ENCODE assay signal across 15 cellular contexts in genomic region chr1:5728956-5729355, GRCh38.
"Had no signal": no experiment of that assay in that cellular context is flagged by ENCODE, and none has a peak within 500 bp of the region (broad histone marks: within the 10 kb centered on the region; RNA-seq: fewer than 3 reads in every experiment).

No MANE protein-coding gene starts in this region.

- H3K27ac ChIP-seq: heart left ventricle, pancreas, psoas muscle, right lobe of liver, uterus had no signal

- H3K36me3 ChIP-seq: heart left ventricle, pancreas, right lobe of liver, uterus had no signal

- H3K4me1 ChIP-seq: heart left ventricle, pancreas, psoas muscle, right lobe of liver, uterus had no signal

- DNase-seq: effector memory CD4-positive, alpha-beta T cell; kidney glomerular epithelial cell; mesendoderm; naive thymus-derived CD4-positive, alpha-beta T cell; nucleus accumbens; retina; stimulated activated naive CD4-positive, alpha-beta T cell treated with Interleukin-2 at 50 U/mL for 16 hours; trophoblast cell; uterus had no signal

- H3K4me3 ChIP-seq: heart left ventricle, pancreas, psoas muscle, right lobe of liver, uterus had no signal

- H3K27ac Mint-ChIP-seq: naive thymus-derived CD4-positive, alpha-beta T cell had no signal

- H3K4me3 Mint-ChIP-seq: naive thymus-derived CD4-positive, alpha-beta T cell; neural crest cell had no signal

- H3K9me3 Mint-ChIP-seq: neural crest cell had no signal

- H3K36me3 Mint-ChIP-seq: naive thymus-derived CD4-positive, alpha-beta T cell had no signal

- H3K4me1 Mint-ChIP-seq: naive thymus-derived CD4-positive, alpha-beta T cell had no signal

- ATAC-seq: esophagus mucosa; heart left ventricle; naive thymus-derived CD4-positive, alpha-beta T cell; pancreas; psoas muscle; right lobe of liver had no signal

- H3K9me3 ChIP-seq: pancreas, psoas muscle, right lobe of liver, uterus had no signal

- H3K27me3 ChIP-seq: pancreas, right lobe of liver, uterus had no signal
